ENCODE assay signal across 8 cellular contexts in genomic region chr20:3767434-3768341, GRCh38. TPM values are rescaled to one million over a fixed set of nuclear protein-coding genes. Genes with fewer than 3 reads are reported as not detected.
A peak's percentile ranks its signal among the peaks of the same experiment; 100 is the strongest.
DNase-seq lines count a peak whose midpoint lies in the region; ATAC-seq and TF ChIP-seq lines count a peak whose summit lies in the region.

Gene ADISSP, minus strand, starts transcription at chr20:3767753. Its CDS starts 7,653 bp downstream, at chr20:3760100.

- peaks cover 6% of the 10 kb centered on the region for H3K36me3 Mint-ChIP-seq in activated T-cell treated with anti-CD3 and anti-CD28 coated beads, Interleukin-2, amount 50 U/mL, for 24 hours (ENCODE audit: low read depth)

- in situ Hi-C loops in KBM-7 (cut with MboI; ENCODE audit: low pct_unique_long_range_greater_than_20kb, low sequenced_read_pairs), result no loop called here

- TF ChIP-seq CTCF in epithelial cell of proximal tubule (conservative IDR thresholded peaks at IDR 0.05; ENCODE audit: low read depth, low read length), result peak; percentile 11

- H3K27ac Mint-ChIP-seq in activated T-cell treated with anti-CD3 and anti-CD28 coated beads, Interleukin-2, amount 50 U/mL, for 24 hours, result peak within 1 kb of the TSS; percentile 94

- peaks cover 31% of the 10 kb centered on the region for H3K4me1 Mint-ChIP-seq in activated T-cell treated with anti-CD3 and anti-CD28 coated beads, Interleukin-2, amount 50 U/mL, for 24 hours (ENCODE audit: low read depth)

- H3K9me3 Mint-ChIP-seq in activated T-cell treated with anti-CD3 and anti-CD28 coated beads, Interleukin-2, amount 50 U/mL, for 24 hours, result no peaks in the 10 kb centered on the region

- H3K4me3 ChIP-seq in epithelial cell of proximal tubule (ENCODE audit: low read depth, low read length), result peak within 1 kb of the TSS; percentile 90

- no peaks in the 10 kb centered on the region for H3K27me3 Mint-ChIP-seq in activated T-cell treated with anti-CD3 and anti-CD28 coated beads, Interleukin-2, amount 50 U/mL, for 24 hours

- peak; percentile 90 for ATAC-seq in GM21717 (IDR thresholded peaks at IDR 0.05; ENCODE audit: unreplicated experiment)

- peak within 1 kb of the TSS; percentile 85 for H3K4me3 Mint-ChIP-seq in activated T-cell treated with anti-CD3 and anti-CD28 coated beads, Interleukin-2, amount 50 U/mL, for 24 hours

- DNase-seq in DMS79 (lab: John Stamatoyannopoulos, UW), result peak; percentile 87
- peak; percentile 98 for DNase-seq in KBM-7
- DNase-seq in activated T-cell treated with anti-CD3 and anti-CD28 coated beads, Interleukin-2, amount 50 U/mL, for 24 hours, result peak; percentile 96
- no peak for DNase-seq in epithelial cell of proximal tubule (ENCODE audit: low read depth)
- DNase-seq in mucosa of gallbladder (ENCODE audit: low spot score), result peak; percentile 99
- peak; percentile 89 to 94 for DNase-seq in stimulated activated CD8-positive, alpha-beta memory T cell treated with anti-CD3 and anti-CD28 coated beads, Interleukin-4, amount 100 ng/mL, for 4 hours (ENCODE audit: low read depth in 2 of 2, low spot score in 1 of 2)

TF ChIP-seq in PFSK-1, 5 proteins besides CTCF, POLR2A, EP300 and RAD21:
- TF ChIP-seq REST (IDR thresholded peaks at IDR 0.05; ENCODE audit: insufficient read depth in 1 of 2, low read depth in 2 of 2, low read length in 2 of 2) (no peak), TAF1 (IDR thresholded peaks at IDR 0.05; ENCODE audit: borderline replicate concordance, insufficient read depth, low read length) (peak; percentile 55; the same call in 1 of the 2 replicates), SIN3A (IDR thresholded peaks at IDR 0.05; ENCODE audit: borderline replicate concordance, insufficient read depth, low read length) (peak; percentile 86; the same call in 1 of the 2 replicates), POLR2AphosphoS5 (IDR thresholded peaks at IDR 0.05; ENCODE audit: low read depth, low read length) (peak; percentile 77), FOXP2 (optimal IDR thresholded peaks at IDR 0.05; ENCODE audit: borderline replicate concordance, extremely low read depth, extremely low read length, insufficient read depth) (no peak)
TF ChIP-seq in PFSK-1: peak in this region for 3.

RNA-seq across cellular contexts. Expression of gene ADISSP, which starts in this region (rescaled TPM):
- polyA plus RNA-seq in PFSK-1 (2012; ENCODE audit: insufficient read length, low read depth), result 203 TPM
- 62.0 and 64.6 TPM in 2 replicates for total RNA-seq in epithelial cell of proximal tubule
- 61.1 TPM for total RNA-seq in mucosa of gallbladder
